29 cellular contexts compared by ENCODE assay signal in genomic region chr3:160260587-160261270, GRCh38. TPM values are rescaled to one million over a fixed set of nuclear protein-coding genes. Genes with fewer than 3 reads are reported as not detected.
DNase-seq lines count a peak whose midpoint lies in the region; ATAC-seq and TF ChIP-seq lines count a peak whose summit lies in the region.
"Had no signal": no experiment of that assay in that cellular context is flagged by ENCODE, and none has a peak within 500 bp of the region (broad histone marks: within the 10 kb centered on the region; RNA-seq: fewer than 3 reads in every experiment).

No MANE protein-coding gene starts in this region.

- no peak overlapping the region for H2BK5ac ChIP-seq in mesenchymal stem cell (ENCODE audit: low read depth, low read length, poor library complexity, severe bottlenecking)

- no peaks in the 10 kb centered on the region for H3K9me3 Mint-ChIP-seq in natural killer cell
- H3K9me3 Mint-ChIP-seq in natural killer cell treated with Interleukin-12 subunit alpha and Interleukin-12 subunit beta and Interleukin-15 and Interleukin-18, amount 100 ng/mL, for 72 hours: no peaks in the 10 kb centered on the region
- H3K9me3 Mint-ChIP-seq: activated naive CD4-positive, alpha-beta T cell treated with anti-CD3 and anti-CD28 coated beads, Interleukin-2, amount 50 U/mL, for 72 hours; mesothelial cell of epicardium; naive thymus-derived CD4-positive, alpha-beta T cell had no signal

- no peak overlapping the region for H3K4ac ChIP-seq in mesenchymal stem cell (ENCODE audit: low read depth in 1 of 2, low read length in 2 of 2)

- no peak overlapping the region for H2BK120ac ChIP-seq in mesenchymal stem cell (ENCODE audit: low read depth, low read length)

- no peak overlapping the region for H2BK15ac ChIP-seq in mesenchymal stem cell (ENCODE audit: low read depth, poor library complexity, severe bottlenecking)

- no peak overlapping the region for H4K8ac ChIP-seq in mesenchymal stem cell (ENCODE audit: low read length)

- H3K4me1 ChIP-seq in mesenchymal stem cell (ENCODE audit: control insufficient read depth, insufficient read depth, low read depth, low read length): no peaks in the 10 kb centered on the region
- no peaks in the 10 kb centered on the region for H3K4me1 ChIP-seq in psoas muscle
- H3K4me1 ChIP-seq: A549, BLaER1, esophagus squamous epithelium, left lung had no signal

- no peak overlapping the region for H3K27ac ChIP-seq in mesenchymal stem cell (ENCODE audit: low read length, poor library complexity, severe bottlenecking)
- H3K27ac ChIP-seq in psoas muscle: no peak overlapping the region
- H3K27ac ChIP-seq: A549, BLaER1, esophagus squamous epithelium, left lung had no signal

- H2AFZ ChIP-seq in mesenchymal stem cell (ENCODE audit: low read depth, low read length): no peak overlapping the region

- no peak overlapping the region for H2AK5ac ChIP-seq in mesenchymal stem cell (ENCODE audit: low read length, severe bottlenecking)

- H3K27me3 Mint-ChIP-seq in natural killer cell (ENCODE audit: low read depth in 2 of 2): no peaks in the 10 kb centered on the region
- no peaks in the 10 kb centered on the region for H3K27me3 Mint-ChIP-seq in natural killer cell treated with Interleukin-12 subunit alpha and Interleukin-12 subunit beta and Interleukin-15 and Interleukin-18, amount 100 ng/mL, for 72 hours
- H3K27me3 Mint-ChIP-seq: activated CD4-positive, alpha-beta T cell treated with anti-CD3 and anti-CD28 coated beads for 36 hours; naive thymus-derived CD4-positive, alpha-beta T cell had no signal

- H4K91ac ChIP-seq in mesenchymal stem cell (ENCODE audit: low read length): no peak overlapping the region

- H3K4me3 Mint-ChIP-seq in natural killer cell: peak overlapping the region; percentile 0
- H3K4me3 Mint-ChIP-seq in natural killer cell treated with Interleukin-12 subunit alpha and Interleukin-12 subunit beta and Interleukin-15 and Interleukin-18, amount 100 ng/mL, for 72 hours: no peak overlapping the region
- H3K4me3 Mint-ChIP-seq: activated CD4-positive, alpha-beta T cell treated with anti-CD3 and anti-CD28 coated beads for 36 hours; mesothelial cell of epicardium; naive thymus-derived CD4-positive, alpha-beta T cell had no signal

- no peak for TF ChIP-seq CTCF in natural killer cell (IDR thresholded peaks at IDR 0.05)
- no peak for TF ChIP-seq CTCF in psoas muscle (IDR thresholded peaks at IDR 0.05)

- no peak for ATAC-seq in natural killer cell
- ATAC-seq in natural killer cell treated with Interleukin-12 subunit alpha and Interleukin-12 subunit beta and Interleukin-15 and Interleukin-18, amount 100 ng/mL, for 72 hours: no peak
- ATAC-seq in psoas muscle: no peak
- ATAC-seq in GM18502 (IDR thresholded peaks at IDR 0.05; ENCODE audit: poor library complexity, unreplicated experiment): no peak
- ATAC-seq in activated CD4-positive, CD25-positive, alpha-beta regulatory T cell treated with anti-CD3 and anti-CD28 coated beads, Interleukin-2, amount 50 U/mL, for 24 hours: no peak
- ATAC-seq: A549; activated CD4-positive, alpha-beta T cell treated with anti-CD3 and anti-CD28 coated beads for 36 hours; activated naive CD4-positive, alpha-beta T cell treated with anti-CD3 and anti-CD28 coated beads, Interleukin-2, amount 50 U/mL, for 72 hours; left lung; naive thymus-derived CD4-positive, alpha-beta T cell had no signal

- H3K9me3 ChIP-seq in mesenchymal stem cell (ENCODE audit: control insufficient read depth, low read length) (no peaks in the 10 kb centered on the region), psoas muscle (no peaks in the 10 kb centered on the region)
- H3K9me3 ChIP-seq: A549, BLaER1, esophagus squamous epithelium, left lung had no signal

- WGBS in mesenchymal stem cell: 94% methylated on average over 7 of the region's 7 CpGs
- 72 to 83% (median 74%) methylated on average over 7 of the region's 7 CpGs for WGBS in psoas muscle, 3 donors

- no peak overlapping the region for H3K14ac ChIP-seq in mesenchymal stem cell (ENCODE audit: low read length in 2 of 2)

- no peak overlapping the region for H3K23ac ChIP-seq in mesenchymal stem cell (ENCODE audit: low read length in 2 of 2)

- H3K4me3 ChIP-seq in mesenchymal stem cell (ENCODE audit: insufficient read depth in 1 of 2, low read depth in 1 of 2, low read length in 2 of 2) (peak overlapping the region in 1 of 2 experiments; percentile 72), psoas muscle (no peak overlapping the region)
- H3K4me3 ChIP-seq: A549, BLaER1, esophagus squamous epithelium, left lung had no signal

- no peak overlapping the region for H2BK12ac ChIP-seq in mesenchymal stem cell (ENCODE audit: low read length in 2 of 2)

- H3K9ac ChIP-seq in mesenchymal stem cell (ENCODE audit: low read length): peak overlapping the region; percentile 75
- H3K9ac ChIP-seq: BLaER1 had no signal

- H3K18ac ChIP-seq in mesenchymal stem cell (ENCODE audit: low read depth in 1 of 2, low read length in 2 of 2): no peak overlapping the region

- H3K79me1 ChIP-seq in mesenchymal stem cell (replicated peaks; ENCODE audit: low read length, poor library complexity, severe bottlenecking): no peaks in the 10 kb centered on the region

- H3K36me3 Mint-ChIP-seq in natural killer cell: no peaks in the 10 kb centered on the region
- H3K36me3 Mint-ChIP-seq in natural killer cell treated with Interleukin-12 subunit alpha and Interleukin-12 subunit beta and Interleukin-15 and Interleukin-18, amount 100 ng/mL, for 72 hours: peaks cover 4% of the 10 kb centered on the region

- no peaks in the 10 kb centered on the region for H3K27me3 ChIP-seq in mesenchymal stem cell (ENCODE audit: control insufficient read depth in 1 of 2, insufficient read depth in 1 of 2, low read length in 2 of 2)
- H3K27me3 ChIP-seq in psoas muscle (ENCODE audit: insufficient read depth in 3 of 3, low read length in 2 of 3): no peaks in the 10 kb centered on the region
- H3K27me3 ChIP-seq: BLaER1, esophagus squamous epithelium, left lung had no signal

- peaks cover 0 to 7% of the 10 kb centered on the region in 2 donors for H3K4me1 Mint-ChIP-seq in natural killer cell
- H3K4me1 Mint-ChIP-seq in natural killer cell treated with Interleukin-12 subunit alpha and Interleukin-12 subunit beta and Interleukin-15 and Interleukin-18, amount 100 ng/mL, for 72 hours (ENCODE audit: low read depth in 2 of 2): peaks cover 6 to 7% of the 10 kb centered on the region in 2 donors
- H3K4me1 Mint-ChIP-seq: activated CD4-positive, alpha-beta T cell treated with anti-CD3 and anti-CD28 coated beads for 36 hours; mesothelial cell of epicardium had no signal

- no peak overlapping the region for H3K4me2 ChIP-seq in mesenchymal stem cell (ENCODE audit: low read length, poor library complexity, severe bottlenecking)
- H3K4me2 ChIP-seq: A549, BLaER1 had no signal

- DNase-seq in natural killer cell (no peak), fibroblast of gingiva (ENCODE audit: low read depth) (peak; percentile 19), mesenchymal stem cell (no peak), psoas muscle (no peak), occipital lobe (lab: John Stamatoyannopoulos, UW) (no peak)
- DNase-seq in natural killer cell treated with Interleukin-12 subunit alpha and Interleukin-12 subunit beta and Interleukin-15 and Interleukin-18, amount 100 ng/mL, for 72 hours (ENCODE audit: low spot score): no peak
- DNase-seq: activated CD4-positive, alpha-beta T cell treated with anti-CD3 and anti-CD28 coated beads for 36 hours; activated T-cell treated with anti-CD3 and anti-CD28 coated beads for 4 hours; COR-L47; DMS53; esophagus squamous epithelium; glutamatergic neuron; left lung; naive thymus-derived CD4-positive, alpha-beta T cell; NCI-H1092; NCI-H1694 treated with DMSO at 0.1 percent for 48 hours; NCI-H446; NCI-H774; nucleus accumbens; stimulated activated CD4-positive, alpha-beta T cell treated with anti-CD3 and anti-CD28 coated beads, Interleukin-1b, Interleukin-23, amount 100 ng/mL, for 48 hours; stimulated activated naive CD4-positive, alpha-beta T cell treated with Interleukin-2 at 50 U/mL for 16 hours; SW 1271 had no signal

- peak overlapping the region in 1 of 2 donors; percentile 20 for H3K27ac Mint-ChIP-seq in natural killer cell
- no peak overlapping the region for H3K27ac Mint-ChIP-seq in natural killer cell treated with Interleukin-12 subunit alpha and Interleukin-12 subunit beta and Interleukin-15 and Interleukin-18, amount 100 ng/mL, for 72 hours
- H3K27ac Mint-ChIP-seq: activated CD4-positive, alpha-beta T cell treated with anti-CD3 and anti-CD28 coated beads for 36 hours; activated naive CD4-positive, alpha-beta T cell treated with anti-CD3 and anti-CD28 coated beads, Interleukin-2, amount 50 U/mL, for 72 hours; mesothelial cell of epicardium had no signal

- H3K36me3 ChIP-seq in mesenchymal stem cell (ENCODE audit: control insufficient read depth in 1 of 2, insufficient read depth in 2 of 2, low read depth in 1 of 2, low read length in 2 of 2) (peaks cover 0 to 52% of the 10 kb centered on the region in 2 experiments), psoas muscle (ENCODE audit: insufficient read depth in 1 of 2, low read depth in 1 of 2) (peaks cover 0 to 5% of the 10 kb centered on the region in 2 donors)
- H3K36me3 ChIP-seq: left lung had no signal

- intact Hi-C loops in natural killer cell (cut with micrococcal nuclease) (no loop called here), psoas muscle (cut with DNase I) (no loop called here)

RNA-seq across cellular contexts. Expression of gene C3orf80, which starts 35.5 kb away (rescaled TPM):
- total RNA-seq in natural killer cell (not detected), psoas muscle (under 1 TPM in 2 of 4 donors, not detected in 2; 0.10 to 0.26 TPM), occipital lobe (15.0 TPM)
- not detected for total RNA-seq in natural killer cell treated with Interleukin-12 subunit alpha and Interleukin-12 subunit beta and Interleukin-15 and Interleukin-18, amount 100 ng/mL, for 72 hours
- 1.6 TPM for polyA plus RNA-seq in mesenchymal stem cell (2013, experiment 1 of 2)
- 1.7 TPM for polyA plus RNA-seq in mesenchymal stem cell (2013, experiment 2 of 2)
- polyA plus RNA-seq in psoas muscle: under 1 TPM in 2 of 3 donors, not detected in 1; 0.04 TPM
- total RNA-seq: HT-29, mesothelial cell of epicardium had no signal
- polyA plus RNA-seq: naive thymus-derived CD4-positive, alpha-beta T cell had no signal

Comparison
In these comparisons a context has a peak if more than half of its experiments do, and no peak if none do; other contexts are left out.
1. RNA of gene C3orf80, which starts 35.5 kb away (total RNA-seq): 15.0 TPM in occipital lobe (single experiment); 0.10 to 0.26 TPM in psoas muscle, not detected in natural killer cell treated with Interleukin-12 subunit alpha and Interleukin-12 subunit beta and Interleukin-15 and Interleukin-18, amount 100 ng/mL, for 72 hours and not detected in natural killer cell; every median in the first group is over 10 times any median in the second.